26 cellular contexts compared by ENCODE assay signal in genomic region chr3:55645406-55645805, GRCh38.
DNase-seq lines count a peak whose midpoint lies in the region; ATAC-seq, FAIRE-seq and TF ChIP-seq lines count a peak whose summit lies in the region.
"Had no signal": no experiment of that assay in that cellular context is flagged by ENCODE, and none has a peak within 500 bp of the region (broad histone marks: within the 10 kb centered on the region; RNA-seq: fewer than 3 reads in every experiment).

No MANE protein-coding gene starts in this region.

- H4K91ac ChIP-seq in IMR-90 (ENCODE audit: insufficient read depth, low read depth, low read length) (no peak overlapping the region), H1 (replicated peaks; ENCODE audit: insufficient read length, low read length) (no peak overlapping the region)

- no peak overlapping the region for H4K8ac ChIP-seq in IMR-90 (ENCODE audit: low read depth in 2 of 2, low read length in 2 of 2)
- no peak overlapping the region for H4K8ac ChIP-seq in H1 (ENCODE audit: extremely low read depth, insufficient read depth, low read length)

- H3K23ac ChIP-seq in IMR-90 (ENCODE audit: low read depth, low read length) (no peak overlapping the region), H1 (ENCODE audit: insufficient read length) (no peak overlapping the region)

- no CpG with 5 or more reads among the region's 3 CpGs for WGBS in IMR-90 (ENCODE audit: extremely low coverage in 2 of 2, insufficient read length in 1 of 2), 2 experiments
- WGBS in H1 (ENCODE audit: extremely low coverage in 1 of 2, insufficient coverage in 1 of 2, insufficient read length in 1 of 2, insufficient replicate concordance in 2 of 2, low coverage in 1 of 2, low lambda C conversion rate in 2 of 2, missing lambda C conversion rate in 1 of 2), 2 experiments, result 91% methylated on average over 3 of the region's 3 CpGs; no CpG with 5 or more reads in 1 of the 2 experiments

- H2BK12ac ChIP-seq in H1 (ENCODE audit: low read depth, low read length), result no peak overlapping the region

- no peak overlapping the region for H2AK9ac ChIP-seq in IMR-90 (replicated peaks; ENCODE audit: low read depth, low read length, poor library complexity)

- H2BK120ac ChIP-seq in IMR-90 (ENCODE audit: low read depth, low read length), result no peak overlapping the region
- no peak overlapping the region for H2BK120ac ChIP-seq in H1 (replicated peaks; ENCODE audit: low read depth, low read length)

- no peak overlapping the region for H4K5ac ChIP-seq in IMR-90 (ENCODE audit: low read depth, low read length)
- no peak overlapping the region for H4K5ac ChIP-seq in H1 (ENCODE audit: insufficient read length, low read depth, low read length)

- TF ChIP-seq CTCF in A673 (conservative IDR thresholded peaks at IDR 0.05; ENCODE audit: low read depth, low read length) (no peak), IMR-90 (conservative IDR thresholded peaks at IDR 0.05; ENCODE audit: low read depth, low read length) (no peak), H1 (IDR thresholded peaks at IDR 0.05; ENCODE audit: control extremely low read depth in 1 of 3, insufficient read depth in 1 of 3, low read depth in 1 of 3, low read length in 3 of 3) (no peak), mesothelial cell of epicardium (IDR thresholded peaks at IDR 0.05; ENCODE audit: unreplicated experiment) (no peak), GM10266 (IDR thresholded peaks at IDR 0.05; ENCODE audit: control insufficient read depth, insufficient read depth, low read depth, missing control alignments) (no peak), endothelial cell (IDR thresholded peaks at IDR 0.05; ENCODE audit: unreplicated experiment) (no peak)

- H2AK5ac ChIP-seq in IMR-90 (ENCODE audit: low read depth, low read length), result no peak overlapping the region
- H2AK5ac ChIP-seq in H1 (ENCODE audit: low read depth, low read length), result no peak overlapping the region

- H3K23me2 ChIP-seq in H1 (ENCODE audit: low read depth, low read length), result no peaks in the 10 kb centered on the region

- H3K27ac ChIP-seq in A673 (ENCODE audit: low read depth, low read length, poor library complexity, severe bottlenecking), result no peak overlapping the region
- no peak overlapping the region for H3K27ac ChIP-seq in IMR-90 (ENCODE audit: insufficient read depth, low read length)
- H3K27ac ChIP-seq in H1 (ENCODE audit: low read depth, low read length), result no peak overlapping the region
- H3K27ac ChIP-seq: BLaER1 treated with 17β-estradiol and CSF1 and Interleukin-3, amounts not matched to agents 10 nM and 100 nM; C4-2B had no signal

- ATAC-seq in IMR-90 (ENCODE audit: low read depth), result no peak
- ATAC-seq: CD8-positive, alpha-beta T cell; GM12878 had no signal

- intact Hi-C loops in A673 (cut with micrococcal nuclease; ENCODE audit: unreplicated experiment) (no loop called here), IMR-90 (cut with micrococcal nuclease) (no loop called here)

- no peaks in the 10 kb centered on the region for H4K20me1 ChIP-seq in IMR-90 (ENCODE audit: insufficient read depth, low read length)
- no peaks in the 10 kb centered on the region for H4K20me1 ChIP-seq in H1 (replicated peaks in 1 of 2; ENCODE audit: control insufficient read depth in 1 of 2, insufficient read depth in 2 of 2, low read length in 2 of 2)
- H4K20me1 ChIP-seq: BLaER1 treated with 17β-estradiol and CSF1 and Interleukin-3, amounts not matched to agents 10 nM and 100 nM had no signal

- H3K4me3 Mint-ChIP-seq in activated naive CD4-positive, alpha-beta T cell treated with anti-CD3 and anti-CD28 coated beads, Interleukin-2, amount 10 ng/mL, durations not matched to agents 7 days and 5 days, result no peak overlapping the region
- H3K4me3 Mint-ChIP-seq in mesothelial cell of epicardium (no peak overlapping the region), endothelial cell (ENCODE audit: unreplicated experiment) (no peak overlapping the region)
- H3K4me3 Mint-ChIP-seq: B cell; CD4-positive, alpha-beta T cell; CD8-positive, alpha-beta T cell had no signal

- in situ Hi-C loops in IMR-90 (cut with MboI; ENCODE audit: low sequenced_read_pairs), result no loop called here

- H3K27ac Mint-ChIP-seq in activated naive CD4-positive, alpha-beta T cell treated with anti-CD3 and anti-CD28 coated beads, Interleukin-2, amount 10 ng/mL, durations not matched to agents 7 days and 5 days, result peak overlapping the region; percentile 19
- H3K27ac Mint-ChIP-seq in mesothelial cell of epicardium, result no peak overlapping the region
- H3K27ac Mint-ChIP-seq in endothelial cell (ENCODE audit: unreplicated experiment), result no peak overlapping the region
- H3K27ac Mint-ChIP-seq: B cell; CD4-positive, alpha-beta T cell; CD8-positive, alpha-beta T cell had no signal

- H3K14ac ChIP-seq in IMR-90 (replicated peaks; ENCODE audit: low read depth, low read length), result no peak overlapping the region
- no peak overlapping the region for H3K14ac ChIP-seq in H1 (ENCODE audit: insufficient read length)

- no peaks in the 10 kb centered on the region for H3K4me1 ChIP-seq in A673 (ENCODE audit: insufficient read depth, low read length, poor library complexity, severe bottlenecking)
- H3K4me1 ChIP-seq in IMR-90 (ENCODE audit: control insufficient read depth, insufficient read depth, low read length), result no peaks in the 10 kb centered on the region
- H3K4me1 ChIP-seq in H1 (replicated peaks in 1 of 4; ENCODE audit: control insufficient read depth in 3 of 4, insufficient read depth in 4 of 4, low read length in 3 of 4), result peaks cover 14 to 26% (median 22%) of the 10 kb centered on the region in 4 experiments
- H3K4me1 ChIP-seq: Caco-2 had no signal

- no peaks in the 10 kb centered on the region for H3K9me1 ChIP-seq in IMR-90 (ENCODE audit: insufficient read depth, low read length)

- no peak overlapping the region for H3K56ac ChIP-seq in IMR-90 (ENCODE audit: extremely low read depth, insufficient read depth, low read length)
- no peak overlapping the region for H3K56ac ChIP-seq in H1 (replicated peaks; ENCODE audit: insufficient read length, low read depth, low read length)

- no peak overlapping the region for H3K4ac ChIP-seq in IMR-90 (ENCODE audit: low read depth, low read length)
- H3K4ac ChIP-seq in H1 (replicated peaks; ENCODE audit: insufficient read length, low read depth, low read length), result no peak overlapping the region

- H3K18ac ChIP-seq in IMR-90 (ENCODE audit: low read depth, low read length) (no peak overlapping the region), H1 (ENCODE audit: extremely low read depth, low read length) (no peak overlapping the region)

- H3K36me3 Mint-ChIP-seq in activated naive CD4-positive, alpha-beta T cell treated with anti-CD3 and anti-CD28 coated beads, Interleukin-2, amount 10 ng/mL, durations not matched to agents 7 days and 5 days, result no peaks in the 10 kb centered on the region
- H3K36me3 Mint-ChIP-seq in mesothelial cell of epicardium (no peaks in the 10 kb centered on the region), endothelial cell (ENCODE audit: low read depth, unreplicated experiment) (no peaks in the 10 kb centered on the region)
- H3K36me3 Mint-ChIP-seq: CD8-positive, alpha-beta T cell had no signal

- no peaks in the 10 kb centered on the region for H3K27me3 Mint-ChIP-seq in activated naive CD4-positive, alpha-beta T cell treated with anti-CD3 and anti-CD28 coated beads, Interleukin-2, amount 10 ng/mL, durations not matched to agents 7 days and 5 days
- H3K27me3 Mint-ChIP-seq in mesothelial cell of epicardium (ENCODE audit: low read depth), result peaks cover 40% of the 10 kb centered on the region
- H3K27me3 Mint-ChIP-seq in endothelial cell (ENCODE audit: unreplicated experiment), result no peaks in the 10 kb centered on the region
- H3K27me3 Mint-ChIP-seq: CD4-positive, alpha-beta T cell had no signal

- no peak for FAIRE-seq in H1 (lab: Jason Lieb, UNC)
- FAIRE-seq: A204.1, D721Med, G401.6, GM12878, GM12892, GM18507, GM19239 had no signal

- dilution Hi-C loops in IMR-90 (cut with HindIII; ENCODE audit: low sequenced_read_pairs, unreplicated experiment), result no loop called here

- no peak for DNase-seq in activated naive CD4-positive, alpha-beta T cell treated with anti-CD3 and anti-CD28 coated beads, Interleukin-2, amount 10 ng/mL, durations not matched to agents 7 days and 5 days
- DNase-seq in activated naive CD4-positive, alpha-beta T cell (lab: John Stamatoyannopoulos, UW), result no peak
- DNase-seq in A673 (ENCODE audit: low spot score) (peak; percentile 31), IMR-90 (no peak), H1 (ENCODE audit: low read depth in 1 of 2, low spot score in 2 of 2) (no peak), mesothelial cell of epicardium (ENCODE audit: low spot score in 2 of 2, unreplicated experiment in 2 of 2) (no peak), GM10266 (ENCODE audit: extremely low spot score) (no peak), endothelial cell (ENCODE audit: low spot score) (no peak)
- DNase-seq: 8988T; AML-193; Caco-2; Calu3; CD4-positive, alpha-beta T cell; CD8-positive, alpha-beta T cell; DMS79 treated with DMSO at 0.1 percent for 48 hours; GF-D8 had no signal

- CTCF ChIA-PET in activated naive CD4-positive, alpha-beta T cell treated with anti-CD3 and anti-CD28 coated beads, Interleukin-2, amount 10 ng/mL, durations not matched to agents 7 days and 5 days (lab: Charles Lee), result no interaction called here
- CTCF ChIA-PET in A673 (lab: Charles Lee) (no interaction called here), IMR-90 (lab: Yijun Ruan, JAX) (no interaction called here), H1 (lab: Charles Lee; ENCODE audit: partially characterized antibody) (interaction anchor here (0.6 kb wide), 1 partner anchor 50 kb away, joined by 3 read pairs; no protein-coding TSS in a partner anchor)

- H3K79me1 ChIP-seq in IMR-90 (ENCODE audit: low read depth in 1 of 2, low read length in 2 of 2) (no peaks in the 10 kb centered on the region), H1 (ENCODE audit: low read depth, low read length) (no peaks in the 10 kb centered on the region)

- no peak overlapping the region for H2BK5ac ChIP-seq in IMR-90 (ENCODE audit: low read depth, low read length, poor library complexity, severe bottlenecking)
- H2BK5ac ChIP-seq in H1 (ENCODE audit: low read depth, low read length), result no peak overlapping the region

- POLR2A ChIA-PET in A673 (lab: Charles Lee; ENCODE audit: low non-redundant PET), result interaction anchor here (0.6 kb wide), 2 partner anchors 17 to 457 kb away, joined by 3 read pairs; no protein-coding TSS in a partner anchor
- POLR2A ChIA-PET in IMR-90 (lab: Charles Lee; ENCODE audit: unreplicated experiment), result no interaction called here
- POLR2A ChIA-PET in H1 (lab: Charles Lee; ENCODE audit: partially characterized antibody), result interaction anchor here (0.5 kb wide), 1 partner anchor 95 kb away, joined by 3 read pairs; no protein-coding TSS in a partner anchor

- H2BK15ac ChIP-seq in IMR-90 (ENCODE audit: low read depth, low read length) (no peak overlapping the region), H1 (ENCODE audit: low read length) (no peak overlapping the region)

- no peak overlapping the region for H2BK20ac ChIP-seq in IMR-90 (ENCODE audit: low read depth, low read length)
- no peak overlapping the region for H2BK20ac ChIP-seq in H1 (ENCODE audit: low read length)

- BruUV-seq in A673 (replicated peaks; lab: Mats Ljungman, UMichigan) (no TSS peak), IMR-90 (replicated peaks; lab: Mats Ljungman, UMichigan) (no TSS peak)

- H3K4me3 ChIP-seq in A673 (ENCODE audit: low read depth, low read length, poor library complexity, severe bottlenecking) (no peak overlapping the region), IMR-90 (ENCODE audit: insufficient read depth, low read depth, low read length) (no peak overlapping the region), H1 (ENCODE audit: extremely low read depth in 1 of 4, insufficient read depth in 2 of 4, low read depth in 3 of 4, low read length in 4 of 4) (no peak overlapping the region)
- H3K4me3 ChIP-seq: BLaER1 treated with 17β-estradiol and CSF1 and Interleukin-3, amounts not matched to agents 10 nM and 100 nM; GM12878 had no signal

- H3K27me3 ChIP-seq in A673 (replicated peaks; ENCODE audit: insufficient read depth, low read depth, low read length, poor library complexity) (no peaks in the 10 kb centered on the region), IMR-90 (ENCODE audit: control insufficient read depth, insufficient read depth, low read length) (peaks cover 20% of the 10 kb centered on the region), H1 (replicated peaks in 1 of 4; ENCODE audit: control insufficient read depth in 3 of 4, extremely low read depth in 1 of 4, insufficient read depth in 3 of 4, low read length in 3 of 4) (no peaks in the 10 kb centered on the region)
- H3K27me3 ChIP-seq: BLaER1 treated with 17β-estradiol and CSF1 and Interleukin-3, amounts not matched to agents 10 nM and 100 nM had no signal

- TF ChIP-seq EP300 in H1 (IDR thresholded peaks at IDR 0.05; ENCODE audit: borderline replicate concordance in 1 of 2, low read depth in 2 of 2, low read length in 2 of 2), result no peak

- no peaks in the 10 kb centered on the region for H3K9me3 ChIP-seq in A673 (ENCODE audit: low read depth, low read length, poor library complexity, severe bottlenecking)
- H3K9me3 ChIP-seq in IMR-90 (ENCODE audit: control insufficient read depth, insufficient read depth, low read length), result no peaks in the 10 kb centered on the region
- no peaks in the 10 kb centered on the region for H3K9me3 ChIP-seq in H1 (ENCODE audit: insufficient read depth in 2 of 2, low read depth in 1 of 2, low read length in 1 of 2)
- H3K9me3 ChIP-seq: BLaER1 treated with 17β-estradiol and CSF1 and Interleukin-3, amounts not matched to agents 10 nM and 100 nM; Caco-2 had no signal

- no peak overlapping the region for H2AFZ ChIP-seq in IMR-90 (replicated peaks; ENCODE audit: low read length, poor library complexity)
- H2AFZ ChIP-seq in H1 (ENCODE audit: low read length), result no peak overlapping the region

- H3K36me3 ChIP-seq in A673 (ENCODE audit: insufficient read depth, low read length, poor library complexity, severe bottlenecking) (no peaks in the 10 kb centered on the region), IMR-90 (ENCODE audit: control insufficient read depth, insufficient read depth, low read length) (no peaks in the 10 kb centered on the region), H1 (ENCODE audit: control insufficient read depth in 2 of 4, insufficient read depth in 4 of 4, low read length in 3 of 4) (no peaks in the 10 kb centered on the region)
- H3K36me3 ChIP-seq: BLaER1 treated with 17β-estradiol and CSF1 and Interleukin-3, amounts not matched to agents 10 nM and 100 nM had no signal

- TF ChIP-seq POLR2A in IMR-90 (IDR thresholded peaks at IDR 0.05; ENCODE audit: low read depth, low read length) (no peak), H1 (IDR thresholded peaks at IDR 0.05; ENCODE audit: control extremely low read depth in 1 of 2, low read depth in 2 of 2, low read length in 2 of 2) (no peak)

- H3K79me2 ChIP-seq in H1 (ENCODE audit: control insufficient read depth in 1 of 2, insufficient read depth in 2 of 2, low read length in 2 of 2), result no peaks in the 10 kb centered on the region

- peaks cover under 1% of the 10 kb centered on the region for H3K4me1 Mint-ChIP-seq in activated naive CD4-positive, alpha-beta T cell treated with anti-CD3 and anti-CD28 coated beads, Interleukin-2, amount 10 ng/mL, durations not matched to agents 7 days and 5 days
- peaks cover 10% of the 10 kb centered on the region for H3K4me1 Mint-ChIP-seq in mesothelial cell of epicardium
- H3K4me1 Mint-ChIP-seq in endothelial cell (ENCODE audit: unreplicated experiment), result peaks cover under 1% of the 10 kb centered on the region
- H3K4me1 Mint-ChIP-seq: B cell had no signal

- H3K4me2 ChIP-seq in IMR-90 (ENCODE audit: low read depth, low read length) (no peak overlapping the region), H1 (ENCODE audit: insufficient read depth in 1 of 2, low read depth in 2 of 2, low read length in 2 of 2) (no peak overlapping the region)
- H3K4me2 ChIP-seq: BLaER1 treated with 17β-estradiol and CSF1 and Interleukin-3, amounts not matched to agents 10 nM and 100 nM had no signal

- no peak overlapping the region for H3K9ac ChIP-seq in IMR-90 (ENCODE audit: low read depth, low read length)
- no peak overlapping the region for H3K9ac ChIP-seq in H1 (replicated peaks in 1 of 4; ENCODE audit: extremely low read depth in 1 of 4, low read depth in 3 of 4, low read length in 3 of 4)
- H3K9ac ChIP-seq: BLaER1 treated with 17β-estradiol and CSF1 and Interleukin-3, amounts not matched to agents 10 nM and 100 nM had no signal

- no peak for TF ChIP-seq RAD21 in IMR-90 (IDR thresholded peaks at IDR 0.05; ENCODE audit: low read length)
- no peak for TF ChIP-seq RAD21 in H1 (IDR thresholded peaks at IDR 0.05 in 1 of 2, conservative IDR thresholded peaks at IDR 0.05 in 1 of 2; ENCODE audit: low read depth in 2 of 2, low read length in 2 of 2)

- no peaks in the 10 kb centered on the region for H3K9me3 Mint-ChIP-seq in activated naive CD4-positive, alpha-beta T cell treated with anti-CD3 and anti-CD28 coated beads, Interleukin-2, amount 10 ng/mL, durations not matched to agents 7 days and 5 days
- no peaks in the 10 kb centered on the region for H3K9me3 Mint-ChIP-seq in mesothelial cell of epicardium
- no peaks in the 10 kb centered on the region for H3K9me3 Mint-ChIP-seq in endothelial cell (ENCODE audit: unreplicated experiment)
- H3K9me3 Mint-ChIP-seq: CD8-positive, alpha-beta T cell had no signal
